In the genomic region with DNA sequence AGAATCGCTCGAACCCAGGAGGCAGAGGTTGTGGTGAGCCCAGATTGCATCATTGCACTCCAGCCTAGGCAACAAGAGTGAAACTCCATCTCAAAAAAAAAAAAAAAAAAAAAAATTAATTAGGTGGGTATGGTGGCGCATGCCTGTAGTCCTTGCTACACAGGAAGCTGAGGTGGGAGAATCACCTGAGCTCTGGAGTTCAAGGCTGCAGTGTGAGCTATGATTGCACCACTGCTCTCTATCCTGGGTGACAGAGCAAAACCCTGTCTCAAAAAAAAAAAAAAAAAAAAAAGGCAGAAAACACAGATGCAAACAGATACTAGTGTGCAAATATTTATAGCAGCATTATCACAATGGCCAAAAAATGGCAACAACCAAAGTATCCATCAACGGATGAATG, we compare ENCODE assay signal across 19 cellular contexts.
A peak's percentile ranks its signal among the peaks of the same experiment; 100 is the strongest.
DNase-seq lines count a peak whose midpoint lies in the region; ATAC-seq and TF ChIP-seq lines count a peak whose summit lies in the region.
"Had no signal": no experiment of that assay in that cellular context is flagged by ENCODE, and none has a peak within 500 bp of the region (broad histone marks: within the 10 kb centered on the region; RNA-seq: fewer than 3 reads in every experiment).

No MANE protein-coding gene starts in this region.

- POLR2A ChIA-PET in HEK293 (lab: Yijun Ruan, JAX): interaction anchor here (0.7 to 0.9 kb wide), 2 partner anchors 85 to 201 kb away, joined by 5 to 7 read pairs; no protein-coding TSS in a partner anchor
- POLR2A ChIA-PET in PC-3 (lab: Charles Lee; ENCODE audit: unreplicated experiment): interaction anchor here (0.8 kb wide), 1 partner anchor 201 kb away, joined by 18 read pairs; no protein-coding TSS in a partner anchor

- no peak for ATAC-seq in PC-3

- no peak overlapping the region for H3K4me3 ChIP-seq in BLaER1 treated with 17β-estradiol and CSF1 and Interleukin-3, amounts not matched to agents 10 nM and 100 nM
- H3K4me3 ChIP-seq in HEK293 (ENCODE audit: low read depth, low read length): no peak overlapping the region
- no peak overlapping the region for H3K4me3 ChIP-seq in fibroblast of lung (replicated peaks in 1 of 4; ENCODE audit: control extremely low read depth in 1 of 4, insufficient read depth in 1 of 4, low read depth in 3 of 4, low read length in 4 of 4)
- no peak overlapping the region for H3K4me3 ChIP-seq in spleen
- no peak overlapping the region for H3K4me3 ChIP-seq in PC-3 (ENCODE audit: low read length)
- H3K4me3 ChIP-seq: Peyer's patch, SJSA1 had no signal

- peak overlapping the region in 5 of 11 experiments; percentile 66 to 81 (median 79); a peak in 6 of 22 replicates for H3K27ac ChIP-seq in BLaER1 treated with 17β-estradiol and CSF1 and Interleukin-3, amounts not matched to agents 10 nM and 100 nM
- H3K27ac ChIP-seq in HEK293 (ENCODE audit: extremely low read depth, low read depth, low read length) (no peak overlapping the region), fibroblast of lung (ENCODE audit: insufficient read depth, low read length) (peak overlapping the region; percentile 92), spleen (peak overlapping the region; percentile 32 to 88 (median 82)), PC-3 (ENCODE audit: low read length) (no peak overlapping the region)
- H3K27ac ChIP-seq: SJSA1 had no signal

- TF ChIP-seq POLR2A in spleen (IDR thresholded peaks at IDR 0.05): no peak

- intact Hi-C loops in spleen (cut with DNase I; ENCODE audit: low total_unique reads): no loop called here
- intact Hi-C loops in PC-3 (cut with micrococcal nuclease): no loop called here

- DNase-seq in fibroblast of lung (ENCODE audit: low read depth in 2 of 2) (no peak), spleen (no peak), nucleus accumbens (lab: John Stamatoyannopoulos, UW) (no peak), kidney glomerular epithelial cell (lab: John Stamatoyannopoulos, UW) (no peak), PC-3 (no peak), NCI-H187 treated with DMSO at 0.1 percent for 48 hours (lab: John Stamatoyannopoulos, UW) (no peak)
- DNase-seq: CD4-positive, alpha-beta memory T cell; GOT3; HCEC 1CT; Kasumi-1; NCI-H1694; NCI-H2081 treated with DMSO at 0.1 percent for 48 hours; NCI-H2171 treated with DMSO at 0.1 percent for 48 hours; NCI-H524 treated with DMSO at 0.1 percent for 48 hours; NCI-H82; Peyer's patch had no signal

- H3K79me2 ChIP-seq in fibroblast of lung (ENCODE audit: control insufficient read depth, insufficient read depth, low read length) (peaks cover 13% of the 10 kb centered on the region), PC-3 (ENCODE audit: low read length) (no peaks in the 10 kb centered on the region)

- no peaks in the 10 kb centered on the region for H4K20me1 ChIP-seq in BLaER1 treated with 17β-estradiol and CSF1 and Interleukin-3, amounts not matched to agents 10 nM and 100 nM
- H4K20me1 ChIP-seq in fibroblast of lung (ENCODE audit: control insufficient read depth, extremely low read depth, insufficient read depth, low read length): no peaks in the 10 kb centered on the region
- no peaks in the 10 kb centered on the region for H4K20me1 ChIP-seq in PC-3 (ENCODE audit: low read length)

- H2AFZ ChIP-seq in fibroblast of lung (ENCODE audit: low read length) (no peak overlapping the region), PC-3 (ENCODE audit: low read length) (no peak overlapping the region)

- H3K4me1 ChIP-seq in BLaER1 treated with 17β-estradiol and CSF1 and Interleukin-3, amounts not matched to agents 10 nM and 100 nM: peaks cover 33 to 58% (median 47%) of the 10 kb centered on the region in 10 experiments
- H3K4me1 ChIP-seq in HEK293 (ENCODE audit: control insufficient read depth, insufficient read depth, low read length) (no peaks in the 10 kb centered on the region), fibroblast of lung (ENCODE audit: control insufficient read depth, extremely low read depth, insufficient read depth, low read length) (peaks cover 23% of the 10 kb centered on the region), spleen (peaks cover 45 to 98% (median 78%) of the 10 kb centered on the region in 6 donors), PC-3 (ENCODE audit: insufficient read depth, low read length) (no peaks in the 10 kb centered on the region)

- no peaks in the 10 kb centered on the region for H3K9me3 ChIP-seq in BLaER1 treated with 17β-estradiol and CSF1 and Interleukin-3, amounts not matched to agents 10 nM and 100 nM (replicated peaks in 1 of 11)
- H3K9me3 ChIP-seq in HEK293 (ENCODE audit: control insufficient read depth, insufficient read depth, low read depth, low read length) (no peaks in the 10 kb centered on the region), fibroblast of lung (ENCODE audit: control insufficient read depth, insufficient read depth, low read depth, low read length) (no peaks in the 10 kb centered on the region), spleen (no peaks in the 10 kb centered on the region), PC-3 (ENCODE audit: low read length) (no peaks in the 10 kb centered on the region)
- H3K9me3 ChIP-seq: Peyer's patch, SJSA1 had no signal

- CTCF ChIA-PET in HEK293 (lab: Yijun Ruan, JAX): interaction anchor here (0.6 to 0.9 kb wide), 2 partner anchors 12 to 197 kb away, joined by 3 to 8 read pairs; no protein-coding TSS in a partner anchor
- CTCF ChIA-PET in PC-3 (lab: Charles Lee): no interaction called here

- no TSS peak for BruUV-seq in PC-3 (replicated peaks; lab: Mats Ljungman, UMichigan)

- no peaks in the 10 kb centered on the region for H3F3A ChIP-seq in PC-3 (ENCODE audit: low read length, unreplicated experiment)

- no peak for TF ChIP-seq CTCF in HEK293 (tag by site-specific recombination; IDR thresholded peaks at IDR 0.05)
- TF ChIP-seq CTCF in fibroblast of lung (conservative IDR thresholded peaks at IDR 0.05 in 1 of 2, IDR thresholded peaks at IDR 0.05 in 1 of 2; ENCODE audit: low read depth in 1 of 2, low read length in 2 of 2): no peak
- no peak for TF ChIP-seq CTCF in spleen (IDR thresholded peaks at IDR 0.05 in 8 of 11, conservative IDR thresholded peaks at IDR 0.05 in 3 of 11)
- TF ChIP-seq CTCF in PC-3 (conservative IDR thresholded peaks at IDR 0.05; ENCODE audit: low read depth, low read length): no peak

- WGBS in spleen, 5 donors: 65 to 92% (median 72%) methylated on average over 4 of the region's 4 CpGs

- H3K9me2 ChIP-seq in PC-3 (replicated peaks; ENCODE audit: low read length): no peaks in the 10 kb centered on the region

- peak overlapping the region in 8 of 11 experiments; percentile 74 to 93 (median 90); a peak in 14 of 22 replicates for H3K4me2 ChIP-seq in BLaER1 treated with 17β-estradiol and CSF1 and Interleukin-3, amounts not matched to agents 10 nM and 100 nM
- no peak overlapping the region for H3K4me2 ChIP-seq in fibroblast of lung (ENCODE audit: extremely low read depth, insufficient read depth, low read length)
- H3K4me2 ChIP-seq in PC-3 (ENCODE audit: low read length): no peak overlapping the region

- peaks cover 0 to 6% (median 3%) of the 10 kb centered on the region in 11 experiments; a peak in 6 of 22 replicates for H3K27me3 ChIP-seq in BLaER1 treated with 17β-estradiol and CSF1 and Interleukin-3, amounts not matched to agents 10 nM and 100 nM
- no peaks in the 10 kb centered on the region for H3K27me3 ChIP-seq in fibroblast of lung (ENCODE audit: control insufficient read depth, insufficient read depth, low read length)
- H3K27me3 ChIP-seq in spleen (replicated peaks in 1 of 7): no peaks in the 10 kb centered on the region
- H3K27me3 ChIP-seq in PC-3 (ENCODE audit: low read length): no peaks in the 10 kb centered on the region
- H3K27me3 ChIP-seq: Peyer's patch, SJSA1 had no signal

- H3K36me3 ChIP-seq in BLaER1 treated with 17β-estradiol and CSF1 and Interleukin-3, amounts not matched to agents 10 nM and 100 nM: no peaks in the 10 kb centered on the region
- H3K36me3 ChIP-seq in HEK293 (ENCODE audit: control insufficient read depth in 2 of 2, insufficient read depth in 1 of 2, low read length in 2 of 2) (no peaks in the 10 kb centered on the region), fibroblast of lung (ENCODE audit: control insufficient read depth, insufficient read depth, low read length) (no peaks in the 10 kb centered on the region), spleen (no peaks in the 10 kb centered on the region), PC-3 (ENCODE audit: low read depth, low read length) (no peaks in the 10 kb centered on the region)
- H3K36me3 ChIP-seq: Peyer's patch, SJSA1 had no signal

- H3K9ac ChIP-seq in BLaER1 treated with 17β-estradiol and CSF1 and Interleukin-3, amounts not matched to agents 10 nM and 100 nM: no peak overlapping the region
- no peak overlapping the region for H3K9ac ChIP-seq in fibroblast of lung (ENCODE audit: insufficient read depth, low read length)
- no peak overlapping the region for H3K9ac ChIP-seq in PC-3 (ENCODE audit: low read length)

TF ChIP-seq in HEK293, 187 proteins besides CTCF, POLR2A, EP300 and RAD21:
- TF ChIP-seq, protein P1, sequence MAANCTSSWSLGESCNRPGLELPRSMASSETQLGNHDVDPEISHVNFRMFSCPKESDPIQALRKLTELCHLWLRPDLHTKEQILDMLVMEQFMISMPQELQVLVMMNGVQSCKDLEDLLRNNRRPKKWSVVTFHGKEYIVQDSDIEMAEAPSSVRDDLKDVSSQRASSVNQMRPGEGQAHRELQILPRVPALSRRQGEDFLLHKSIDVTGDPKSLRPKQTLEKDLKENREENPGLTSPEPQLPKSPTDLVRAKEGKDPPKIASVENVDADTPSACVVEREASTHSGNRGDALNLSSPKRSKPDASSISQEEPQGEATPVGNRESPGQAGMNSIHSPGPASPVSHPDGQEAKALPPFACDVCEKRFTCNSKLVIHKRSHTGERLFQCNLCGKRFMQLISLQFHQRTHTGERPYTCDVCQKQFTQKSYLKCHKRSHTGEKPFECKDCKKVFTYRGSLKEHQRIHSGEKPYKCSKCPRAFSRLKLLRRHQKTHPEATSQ (tag by site-specific recombination; IDR thresholded peaks at IDR 0.05): no peak
- TF ChIP-seq ZNF48 (tag by site-specific recombination; IDR thresholded peaks at IDR 0.05): no peak
- TF ChIP-seq ZNF37A (tag by site-specific recombination; IDR thresholded peaks at IDR 0.05): no peak
- TF ChIP-seq, protein P2, sequence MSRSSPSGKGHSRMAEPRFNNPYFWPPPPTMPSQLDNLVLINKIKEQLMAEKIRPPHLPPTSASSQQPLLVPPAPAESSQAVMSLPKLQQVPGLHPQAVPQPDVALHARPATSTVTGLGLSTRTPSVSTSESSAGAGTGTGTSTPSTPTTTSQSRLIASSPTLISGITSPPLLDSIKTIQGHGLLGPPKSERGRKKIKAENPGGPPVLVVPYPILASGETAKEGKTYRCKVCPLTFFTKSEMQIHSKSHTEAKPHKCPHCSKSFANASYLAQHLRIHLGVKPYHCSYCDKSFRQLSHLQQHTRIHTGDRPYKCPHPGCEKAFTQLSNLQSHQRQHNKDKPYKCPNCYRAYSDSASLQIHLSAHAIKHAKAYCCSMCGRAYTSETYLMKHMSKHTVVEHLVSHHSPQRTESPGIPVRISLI (tag by site-specific recombination; IDR thresholded peaks at IDR 0.05): peak; percentile 43; the same call in 1 of the 2 replicates

Comparison
In these comparisons a context has a peak if more than half of its experiments do, and no peak if none do; other contexts are left out.
1. H3K27ac ChIP-seq: peak in fibroblast of lung (single experiment) and spleen (8 of 8); none in HEK293 (single experiment) and PC-3 (single experiment).
2. H3K4me2 ChIP-seq: peak in BLaER1 treated with 17β-estradiol and CSF1 and Interleukin-3, amounts not matched to agents 10 nM and 100 nM (8 of 11); none in fibroblast of lung (single experiment) and PC-3 (single experiment).